17 cellular contexts compared by ENCODE assay signal in the genomic region with DNA sequence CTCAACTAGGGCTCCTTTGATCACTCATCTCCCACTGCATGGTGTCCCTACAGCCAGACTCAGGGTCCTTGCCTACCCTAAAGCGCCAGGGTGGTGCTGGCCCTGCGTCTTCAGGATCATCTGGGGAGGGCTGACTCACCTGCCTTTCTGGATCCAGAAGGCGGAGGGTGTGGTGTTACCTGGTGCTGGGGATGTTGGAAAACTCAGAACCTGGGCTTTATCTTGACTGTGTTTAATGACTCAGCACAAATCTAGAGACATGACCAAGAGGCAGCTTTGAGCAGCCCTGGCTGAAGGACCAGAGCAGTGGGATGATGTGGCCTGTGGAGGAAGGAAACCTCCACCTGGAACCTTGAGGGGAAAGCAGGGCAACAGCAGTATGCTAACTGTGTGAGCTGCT.
A peak's percentile ranks its signal among the peaks of the same experiment; 100 is the strongest.
DNase-seq lines count a peak whose midpoint lies in the region; ATAC-seq and TF ChIP-seq lines count a peak whose summit lies in the region.
"Had no signal": no experiment of that assay in that cellular context is flagged by ENCODE, and none has a peak within 500 bp of the region (broad histone marks: within the 10 kb centered on the region; RNA-seq: fewer than 3 reads in every experiment).

No MANE protein-coding gene starts in this region.

- peak overlapping the region; percentile 49; the same call in 1 of the 2 replicates for H3K4me2 ChIP-seq in PC-9
- H3K4me2 ChIP-seq: SK-N-SH had no signal

- peaks cover 8% of the 10 kb centered on the region for H3K36me3 Mint-ChIP-seq in activated naive CD4-positive, alpha-beta T cell treated with anti-CD3 and anti-CD28 coated beads, Interleukin-2, amount 10 ng/mL, durations not matched to agents 7 days and 5 days
- H3K36me3 Mint-ChIP-seq in stimulated activated effector memory CD8-positive, alpha-beta T cell treated with anti-CD3 and anti-CD28 coated beads, Interleukin-12 subunit alpha, Interleukin-12 subunit beta, amount 100 ng/mL, for 72 hours = peaks cover 21% of the 10 kb centered on the region
- H3K36me3 Mint-ChIP-seq in glutamatergic neuron (ENCODE audit: unreplicated experiment) = no peaks in the 10 kb centered on the region
- H3K36me3 Mint-ChIP-seq: mesothelial cell of epicardium had no signal

- no peaks in the 10 kb centered on the region for H3K79me2 ChIP-seq in PC-9 (ENCODE audit: low read depth)

- H3K4me3 Mint-ChIP-seq in activated naive CD4-positive, alpha-beta T cell treated with anti-CD3 and anti-CD28 coated beads, Interleukin-2, amount 10 ng/mL, durations not matched to agents 7 days and 5 days = no peak overlapping the region
- H3K4me3 Mint-ChIP-seq in stimulated activated effector memory CD8-positive, alpha-beta T cell treated with anti-CD3 and anti-CD28 coated beads, Interleukin-12 subunit alpha, Interleukin-12 subunit beta, amount 100 ng/mL, for 72 hours = no peak overlapping the region
- H3K4me3 Mint-ChIP-seq in glutamatergic neuron (ENCODE audit: unreplicated experiment) = no peak overlapping the region
- H3K4me3 Mint-ChIP-seq: dendritic cell treated with granulocyte-macrophage colony-stimulating factor and Interleukin-4, amounts not matched to agents 40 ng/mL and 50 ng/mL, for 4 days; mesothelial cell of epicardium had no signal

- no peaks in the 10 kb centered on the region for H3K27me3 ChIP-seq in PC-9 (ENCODE audit: insufficient read depth, low read depth)
- H3K27me3 ChIP-seq in HAP-1 (ENCODE audit: low read depth) = no peaks in the 10 kb centered on the region
- H3K27me3 ChIP-seq: suprapubic skin had no signal

- in situ Hi-C loops in HAP-1 (cut with MboI; ENCODE audit: low sequenced_read_pairs) = no loop called here

- H3K36me3 ChIP-seq in PC-9 (ENCODE audit: low read depth) (no peaks in the 10 kb centered on the region), HAP-1 (replicated peaks) (no peaks in the 10 kb centered on the region)
- H3K36me3 ChIP-seq: suprapubic skin had no signal

- no peaks in the 10 kb centered on the region for H4K20me1 ChIP-seq in PC-9 (ENCODE audit: insufficient read depth)

- no peak for TF ChIP-seq CTCF in PC-9 (conservative IDR thresholded peaks at IDR 0.05)
- no peak for TF ChIP-seq CTCF in glutamatergic neuron (IDR thresholded peaks at IDR 0.05; ENCODE audit: partially characterized antibody, unreplicated experiment)

- intact Hi-C loops in PC-9 (cut with micrococcal nuclease; ENCODE audit: unreplicated experiment) = loop anchor here (10.0 kb wide), 1 partner anchor 361 kb away; no protein-coding TSS in a partner anchor

- H3K4me1 Mint-ChIP-seq in activated naive CD4-positive, alpha-beta T cell treated with anti-CD3 and anti-CD28 coated beads, Interleukin-2, amount 10 ng/mL, durations not matched to agents 7 days and 5 days = peaks cover 92% of the 10 kb centered on the region
- peaks cover 89% of the 10 kb centered on the region for H3K4me1 Mint-ChIP-seq in stimulated activated effector memory CD8-positive, alpha-beta T cell treated with anti-CD3 and anti-CD28 coated beads, Interleukin-12 subunit alpha, Interleukin-12 subunit beta, amount 100 ng/mL, for 72 hours
- peaks cover 31% of the 10 kb centered on the region for H3K4me1 Mint-ChIP-seq in glutamatergic neuron (ENCODE audit: low read depth, unreplicated experiment)

- no peak overlapping the region for H2AFZ ChIP-seq in PC-9

- BruUV-seq in PC-9 (replicated peaks; lab: Mats Ljungman, UMichigan) = no TSS peak

- H3K4me3 ChIP-seq in PC-9 (no peak overlapping the region), HAP-1 (no peak overlapping the region)
- H3K4me3 ChIP-seq: suprapubic skin had no signal

- peaks cover 7% of the 10 kb centered on the region for H3K27me3 Mint-ChIP-seq in activated naive CD4-positive, alpha-beta T cell treated with anti-CD3 and anti-CD28 coated beads, Interleukin-2, amount 10 ng/mL, durations not matched to agents 7 days and 5 days
- H3K27me3 Mint-ChIP-seq in glutamatergic neuron (ENCODE audit: unreplicated experiment) = peaks cover 18% of the 10 kb centered on the region

- H3K9me3 ChIP-seq in PC-9 (ENCODE audit: insufficient read depth, low read depth) = no peaks in the 10 kb centered on the region
- no peaks in the 10 kb centered on the region for H3K9me3 ChIP-seq in HAP-1
- H3K9me3 ChIP-seq: SK-N-SH, suprapubic skin had no signal

- no peaks in the 10 kb centered on the region for H3K9me3 Mint-ChIP-seq in activated naive CD4-positive, alpha-beta T cell treated with anti-CD3 and anti-CD28 coated beads, Interleukin-2, amount 10 ng/mL, durations not matched to agents 7 days and 5 days
- no peaks in the 10 kb centered on the region for H3K9me3 Mint-ChIP-seq in stimulated activated effector memory CD8-positive, alpha-beta T cell treated with anti-CD3 and anti-CD28 coated beads, Interleukin-12 subunit alpha, Interleukin-12 subunit beta, amount 100 ng/mL, for 72 hours
- peaks cover 2% of the 10 kb centered on the region for H3K9me3 Mint-ChIP-seq in glutamatergic neuron (ENCODE audit: unreplicated experiment)
- H3K9me3 Mint-ChIP-seq: dendritic cell treated with granulocyte-macrophage colony-stimulating factor and Interleukin-4, amounts not matched to agents 40 ng/mL and 50 ng/mL, for 4 days; mesothelial cell of epicardium had no signal

- H3K9me2 ChIP-seq in PC-9 (ENCODE audit: insufficient read depth) = no peaks in the 10 kb centered on the region
- H3K9me2 ChIP-seq: SK-N-SH had no signal

- CTCF ChIA-PET in activated naive CD4-positive, alpha-beta T cell treated with anti-CD3 and anti-CD28 coated beads, Interleukin-2, amount 10 ng/mL, durations not matched to agents 7 days and 5 days (lab: Charles Lee) = interaction anchor here (2.5 to 3.5 kb wide), 2 partner anchors 33 to 36 kb away, joined by 8 to 19 read pairs; no protein-coding TSS in a partner anchor
- CTCF ChIA-PET in PC-9 (lab: Charles Lee) = interaction anchor here (0.7 kb wide), 1 partner anchor 103 kb away, joined by 5 read pairs; no protein-coding TSS in a partner anchor

- peak overlapping the region; percentile 67 for H3K27ac Mint-ChIP-seq in activated naive CD4-positive, alpha-beta T cell treated with anti-CD3 and anti-CD28 coated beads, Interleukin-2, amount 10 ng/mL, durations not matched to agents 7 days and 5 days
- H3K27ac Mint-ChIP-seq in stimulated activated effector memory CD8-positive, alpha-beta T cell treated with anti-CD3 and anti-CD28 coated beads, Interleukin-12 subunit alpha, Interleukin-12 subunit beta, amount 100 ng/mL, for 72 hours = peak overlapping the region; percentile 98
- no peak overlapping the region for H3K27ac Mint-ChIP-seq in glutamatergic neuron (ENCODE audit: unreplicated experiment)
- H3K27ac Mint-ChIP-seq: dendritic cell treated with granulocyte-macrophage colony-stimulating factor and Interleukin-4, amounts not matched to agents 40 ng/mL and 50 ng/mL, for 4 days; mesothelial cell of epicardium had no signal

- peak; percentile 71 for ATAC-seq in esophagus mucosa
- ATAC-seq in stimulated activated effector memory CD8-positive, alpha-beta T cell treated with anti-CD3 and anti-CD28 coated beads, Interleukin-12 subunit alpha, Interleukin-12 subunit beta, amount 100 ng/mL, for 72 hours = no peak
- ATAC-seq: sciatic nerve had no signal

- H3K27ac ChIP-seq in PC-9 = peak overlapping the region; percentile 86
- H3K27ac ChIP-seq: suprapubic skin had no signal

- POLR2A ChIA-PET in PC-9 (lab: Charles Lee; ENCODE audit: unreplicated experiment) = no interaction called here

- H3K4me1 ChIP-seq in PC-9 (replicated peaks; ENCODE audit: insufficient read depth) = peaks cover 62% of the 10 kb centered on the region
- H3K4me1 ChIP-seq in HAP-1 = no peaks in the 10 kb centered on the region

- peaks cover 30% of the 10 kb centered on the region for H3F3A ChIP-seq in PC-9 (ENCODE audit: insufficient read depth, low read depth)

- DNase-seq in activated naive CD4-positive, alpha-beta T cell treated with anti-CD3 and anti-CD28 coated beads, Interleukin-2, amount 10 ng/mL, durations not matched to agents 7 days and 5 days = no peak
- DNase-seq in activated naive CD4-positive, alpha-beta T cell treated with Interleukin-2 at 50 U/mL for 16 hours = no peak
- DNase-seq in PC-9 (peak; percentile 46 to 72), HAP-1 (ENCODE audit: low spot score in 2 of 2) (no peak), DMS114 treated with DMSO at 0.1 percent for 48 hours (lab: John Stamatoyannopoulos, UW; ENCODE audit: unreplicated experiment) (no peak), glutamatergic neuron (no peak)
- no peak for DNase-seq in stimulated activated effector memory CD8-positive, alpha-beta T cell treated with anti-CD3 and anti-CD28 coated beads, Interleukin-12 subunit alpha, Interleukin-12 subunit beta, amount 100 ng/mL, for 72 hours (ENCODE audit: low spot score in 2 of 2)
- DNase-seq: erythroblast, NCI-H2081, NCI-H524, OCI-M1, SK-N-SH had no signal

Comparison
In these comparisons a context has a peak if more than half of its experiments do, and no peak if none do; other contexts are left out.
1. DNase-seq: peak in PC-9 (2 of 2); none in activated naive CD4-positive, alpha-beta T cell treated with anti-CD3 and anti-CD28 coated beads, Interleukin-2, amount 10 ng/mL, durations not matched to agents 7 days and 5 days (single experiment), activated naive CD4-positive, alpha-beta T cell treated with Interleukin-2 at 50 U/mL for 16 hours (single experiment), stimulated activated effector memory CD8-positive, alpha-beta T cell treated with anti-CD3 and anti-CD28 coated beads, Interleukin-12 subunit alpha, Interleukin-12 subunit beta, amount 100 ng/mL, for 72 hours (0 of 2), HAP-1 (0 of 2), DMS114 treated with DMSO at 0.1 percent for 48 hours (single experiment) and glutamatergic neuron (single experiment).